ENCODE assay signal across 9 cellular contexts in genomic region chr19:50679177-50680125, GRCh38. TPM values are rescaled to one million over a fixed set of nuclear protein-coding genes. Genes with fewer than 3 reads are reported as not detected.
A peak's percentile ranks its signal among the peaks of the same experiment; 100 is the strongest.
DNase-seq lines count a peak whose midpoint lies in the region; ATAC-seq lines count a peak whose summit lies in the region.
"Had no signal": no experiment of that assay in that cellular context is flagged by ENCODE, and none has a peak within 500 bp of the region (broad histone marks: within the 10 kb centered on the region; RNA-seq: fewer than 3 reads in every experiment).

No MANE protein-coding gene starts in this region.

- peak; percentile 90 for DNase-seq in ELF-1 (ENCODE audit: low read depth, low spot score)
- peak; percentile 33 for DNase-seq in NCI-H774 (lab: John Stamatoyannopoulos, UW)
- peak; percentile 85 for DNase-seq in activated CD8-positive, alpha-beta T cell treated with anti-CD3 and anti-CD28 coated beads, Interleukin-2, amount 10 ng/mL, durations not matched to agents 7 days and 5 days
- DNase-seq in effector memory CD8-positive, alpha-beta T cell: peak; percentile 58 to 65 (median 58)
- peak; percentile 69 for DNase-seq in midbrain (lab: John Stamatoyannopoulos, UW)
- peak; percentile 40 to 54 for DNase-seq in stimulated activated CD8-positive, alpha-beta memory T cell treated with anti-CD3 and anti-CD28 coated beads, Interleukin-4, amount 100 ng/mL, for 4 hours (ENCODE audit: low read depth in 2 of 2, low spot score in 1 of 2)

- no peak overlapping the region for H3K27ac Mint-ChIP-seq in activated CD8-positive, alpha-beta T cell treated with anti-CD3 and anti-CD28 coated beads, Interleukin-2, amount 10 ng/mL, durations not matched to agents 7 days and 5 days
- peak overlapping the region in 1 of 2 donors; percentile 54 for H3K27ac Mint-ChIP-seq in effector memory CD8-positive, alpha-beta T cell

- no peaks in the 10 kb centered on the region for H3K36me3 Mint-ChIP-seq in activated CD8-positive, alpha-beta T cell treated with anti-CD3 and anti-CD28 coated beads, Interleukin-2, amount 10 ng/mL, durations not matched to agents 7 days and 5 days (ENCODE audit: low read depth)
- H3K36me3 Mint-ChIP-seq in effector memory CD8-positive, alpha-beta T cell (ENCODE audit: insufficient read depth): peaks cover 3% of the 10 kb centered on the region

- peaks cover 15% of the 10 kb centered on the region for H3K27me3 Mint-ChIP-seq in activated CD8-positive, alpha-beta T cell treated with anti-CD3 and anti-CD28 coated beads, Interleukin-2, amount 10 ng/mL, durations not matched to agents 7 days and 5 days (ENCODE audit: low read depth)
- peaks cover 61 to 67% of the 10 kb centered on the region in 2 donors for H3K27me3 Mint-ChIP-seq in effector memory CD8-positive, alpha-beta T cell

- no peaks in the 10 kb centered on the region for H3K9me3 Mint-ChIP-seq in activated CD8-positive, alpha-beta T cell treated with anti-CD3 and anti-CD28 coated beads, Interleukin-2, amount 10 ng/mL, durations not matched to agents 7 days and 5 days (ENCODE audit: insufficient read depth)
- H3K9me3 Mint-ChIP-seq in effector memory CD8-positive, alpha-beta T cell: peaks cover 0 to 8% of the 10 kb centered on the region in 2 donors

- CTCF ChIA-PET in activated CD8-positive, alpha-beta T cell treated with anti-CD3 and anti-CD28 coated beads, Interleukin-2, amount 10 ng/mL, durations not matched to agents 7 days and 5 days (lab: Charles Lee): interaction anchor here (0.7 to 1.0 kb wide), 2 partner anchors 10 to 219 kb away, joined by 3 read pairs; no protein-coding TSS in a partner anchor

- peaks cover 4% of the 10 kb centered on the region for H3K4me1 Mint-ChIP-seq in activated CD8-positive, alpha-beta T cell treated with anti-CD3 and anti-CD28 coated beads, Interleukin-2, amount 10 ng/mL, durations not matched to agents 7 days and 5 days (ENCODE audit: low read depth)
- peaks cover 7 to 11% of the 10 kb centered on the region in 2 donors for H3K4me1 Mint-ChIP-seq in effector memory CD8-positive, alpha-beta T cell (ENCODE audit: low read depth in 2 of 2)

- H3K4me3 Mint-ChIP-seq in activated CD8-positive, alpha-beta T cell treated with anti-CD3 and anti-CD28 coated beads, Interleukin-2, amount 10 ng/mL, durations not matched to agents 7 days and 5 days: no peak overlapping the region
- no peak overlapping the region for H3K4me3 Mint-ChIP-seq in effector memory CD8-positive, alpha-beta T cell

- ATAC-seq in HG02588 (IDR thresholded peaks at IDR 0.05; ENCODE audit: unreplicated experiment) (peak; percentile 82), HG03025 (IDR thresholded peaks at IDR 0.05; ENCODE audit: low FRiP score, unreplicated experiment) (no peak)
- peak; percentile 96 for ATAC-seq in activated CD8-positive, alpha-beta T cell treated with anti-CD3 and anti-CD28 coated beads, Interleukin-2, amount 10 ng/mL, durations not matched to agents 7 days and 5 days
- peak; percentile 88 for ATAC-seq in effector memory CD8-positive, alpha-beta T cell (replicated peaks)

- POLR2A ChIA-PET in activated CD8-positive, alpha-beta T cell treated with anti-CD3 and anti-CD28 coated beads, Interleukin-2, amount 10 ng/mL, durations not matched to agents 7 days and 5 days (lab: Charles Lee): interaction anchor here (0.6 kb wide), 1 partner anchor 1041 kb away, joined by 3 read pairs; no protein-coding TSS in a partner anchor

RNA-seq across cellular contexts. Expression of gene C19orf81, which starts 30.2 kb away (rescaled TPM):
- total RNA-seq in activated CD8-positive, alpha-beta T cell treated with anti-CD3 and anti-CD28 coated beads, Interleukin-2, amount 10 ng/mL, durations not matched to agents 7 days and 5 days: not detected
- total RNA-seq: T-helper 2 cell treated with Interferon-gamma antibody and Interleukin-4, amounts not matched to agents 100 ng/mL and 5 ng/mL, for 36 hours had no signal

RNA-seq across cellular contexts. Expression of gene SYT3, which starts 39.8 kb away (rescaled TPM):
- not detected for total RNA-seq in activated CD8-positive, alpha-beta T cell treated with anti-CD3 and anti-CD28 coated beads, Interleukin-2, amount 10 ng/mL, durations not matched to agents 7 days and 5 days
- total RNA-seq: T-helper 2 cell treated with Interferon-gamma antibody and Interleukin-4, amounts not matched to agents 100 ng/mL and 5 ng/mL, for 36 hours had no signal

RNA-seq across cellular contexts. Expression of gene SHANK1, which starts 40.2 kb away (rescaled TPM):
- total RNA-seq in activated CD8-positive, alpha-beta T cell treated with anti-CD3 and anti-CD28 coated beads, Interleukin-2, amount 10 ng/mL, durations not matched to agents 7 days and 5 days: not detected
- total RNA-seq: T-helper 2 cell treated with Interferon-gamma antibody and Interleukin-4, amounts not matched to agents 100 ng/mL and 5 ng/mL, for 36 hours had no signal

RNA-seq across cellular contexts. Expression of gene CLEC11A, which starts 43.7 kb away (rescaled TPM):
- total RNA-seq in activated CD8-positive, alpha-beta T cell treated with anti-CD3 and anti-CD28 coated beads, Interleukin-2, amount 10 ng/mL, durations not matched to agents 7 days and 5 days: 1 to 10 TPM; 1.4 to 2.3 TPM

Comparison
In these comparisons a context has a peak if more than half of its experiments do, and no peak if none do; other contexts are left out.
1. DNase-seq: peak in every context shown above with its lines; median percentile 90 in ELF-1; 85 in activated CD8-positive, alpha-beta T cell treated with anti-CD3 and anti-CD28 coated beads, Interleukin-2, amount 10 ng/mL, durations not matched to agents 7 days and 5 days; 69 in midbrain; 58 in effector memory CD8-positive, alpha-beta T cell; 47 in stimulated activated CD8-positive, alpha-beta memory T cell treated with anti-CD3 and anti-CD28 coated beads, Interleukin-4, amount 100 ng/mL, for 4 hours; 33 in NCI-H774.